Comparison of ENCODE assay signal across 10 cellular contexts in the genomic region with DNA sequence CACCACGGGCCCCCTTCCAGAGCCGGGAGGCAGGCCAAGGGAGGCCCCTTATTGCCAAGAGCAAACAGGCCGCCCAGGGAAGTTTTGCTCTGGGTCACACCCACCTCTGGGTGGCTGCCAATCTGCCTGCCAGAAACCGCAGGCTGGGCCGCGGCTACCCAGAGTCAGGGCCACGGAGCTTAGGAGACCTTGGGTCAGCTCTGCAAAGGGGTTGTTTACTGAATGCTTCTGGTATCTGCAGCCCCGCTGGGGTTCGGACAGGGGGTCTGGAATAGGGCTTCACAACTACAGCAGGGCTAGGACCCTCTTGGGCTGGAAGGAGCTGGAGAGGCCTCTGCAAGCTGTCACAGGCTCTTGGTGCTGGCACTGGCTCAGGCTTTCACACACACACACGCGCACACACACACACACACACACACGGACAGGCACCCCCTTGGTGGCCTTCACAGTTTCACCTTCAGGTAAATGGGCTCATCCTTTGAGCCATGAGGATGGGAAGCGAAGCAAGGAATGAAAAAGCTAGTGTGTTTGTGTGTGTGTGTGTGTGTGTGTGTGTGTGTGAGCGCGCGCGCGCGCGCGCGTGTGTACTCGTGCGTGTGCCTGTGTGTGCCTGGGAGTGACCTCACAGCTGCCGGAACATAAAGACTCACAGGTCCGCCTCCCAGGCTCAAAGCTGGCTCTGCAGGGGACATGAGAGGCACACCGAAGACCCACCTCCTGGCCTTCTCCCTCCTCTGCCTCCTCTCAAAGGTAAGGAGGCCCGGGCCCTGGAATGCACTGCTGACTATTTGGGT. TPM values are rescaled to one million over a fixed set of nuclear protein-coding genes. Genes with fewer than 3 reads are reported as not detected.
DNase-seq lines count a peak whose midpoint lies in the region; ATAC-seq, FAIRE-seq and TF ChIP-seq lines count a peak whose summit lies in the region.
"Had no signal": no experiment of that assay in that cellular context is flagged by ENCODE, and none has a peak within 500 bp of the region (broad histone marks: within the 10 kb centered on the region; RNA-seq: fewer than 3 reads in every experiment).

A gene with protein sequence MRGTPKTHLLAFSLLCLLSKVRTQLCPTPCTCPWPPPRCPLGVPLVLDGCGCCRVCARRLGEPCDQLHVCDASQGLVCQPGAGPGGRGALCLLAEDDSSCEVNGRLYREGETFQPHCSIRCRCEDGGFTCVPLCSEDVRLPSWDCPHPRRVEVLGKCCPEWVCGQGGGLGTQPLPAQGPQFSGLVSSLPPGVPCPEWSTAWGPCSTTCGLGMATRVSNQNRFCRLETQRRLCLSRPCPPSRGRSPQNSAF (plus strand): TSS at position 669 of the 794 bp plus-strand sequence. CDS start 22 bp downstream, at position 691.

- no peaks in the 10 kb centered on the region for H3K9me1 ChIP-seq in K562 (ENCODE audit: control insufficient read depth, insufficient read depth, low read length)

- intact Hi-C loops in K562 (cut with micrococcal nuclease), result no loop called here
- intact Hi-C loops in CD8-positive, alpha-beta T cell (cut with DNase I, micrococcal nuclease), result no loop called here

- DNase-seq in activated naive CD8-positive, alpha-beta T cell treated with anti-CD3 and anti-CD28 coated beads for 36 hours, result peak; percentile 12
- DNase-seq in activated naive CD8-positive, alpha-beta T cell treated with anti-CD3 and anti-CD28 coated beads, Interleukin-2, amount 50 U/mL, for 24 hours, result no peak
- peak; percentile 30 to 48 (median 44) for DNase-seq in K562 (ENCODE audit: extremely low read depth in 1 of 4, low spot score in 3 of 4)
- DNase-seq in upper lobe of left lung, result peak; percentile 88 to 91
- no peak for DNase-seq in CD8-positive, alpha-beta T cell
- DNase-seq in SHP77 (lab: John Stamatoyannopoulos, UW), result no peak
- DNase-seq: naive B cell had no signal

- H4K20me1 ChIP-seq in K562 (replicated peaks; ENCODE audit: control insufficient read depth, insufficient read depth, low read length), result peaks cover 8% of the 10 kb centered on the region; the same call in 1 of the 2 replicates

- peak within 1 kb of the TSS in 1 of 2 experiments; percentile 58; a peak in 2 of 4 replicates for H3K9ac ChIP-seq in K562 (ENCODE audit: insufficient read depth in 1 of 2, low read depth in 2 of 2, low read length in 2 of 2)

- H3K4me2 ChIP-seq in K562 (ENCODE audit: insufficient read depth, low read length), result no peak within 1 kb of the TSS

- H3K27ac Mint-ChIP-seq in activated naive CD8-positive, alpha-beta T cell treated with anti-CD3 and anti-CD28 coated beads for 36 hours, result no peak within 1 kb of the TSS
- no peak within 1 kb of the TSS for H3K27ac Mint-ChIP-seq in activated naive CD8-positive, alpha-beta T cell treated with anti-CD3 and anti-CD28 coated beads, Interleukin-2, amount 50 U/mL, for 24 hours
- no peak within 1 kb of the TSS for H3K27ac Mint-ChIP-seq in CD8-positive, alpha-beta T cell

- H3K27me3 ChIP-seq in K562 (ENCODE audit: control insufficient read depth in 2 of 2, insufficient read depth in 2 of 2, low read length in 2 of 2), result peaks cover 23 to 67% of the 10 kb centered on the region in 2 experiments
- no peaks in the 10 kb centered on the region for H3K27me3 ChIP-seq in layer of hippocampus (ENCODE audit: control insufficient read depth, insufficient read depth, low read length)
- no peaks in the 10 kb centered on the region for H3K27me3 ChIP-seq in upper lobe of left lung
- no peaks in the 10 kb centered on the region for H3K27me3 ChIP-seq in CD8-positive, alpha-beta T cell (ENCODE audit: insufficient read depth, low read length)

- H3K4me1 ChIP-seq in K562 (replicated peaks in 1 of 2; ENCODE audit: control insufficient read depth in 2 of 2, insufficient read depth in 2 of 2, low read length in 2 of 2) (peaks cover 0 to 17% of the 10 kb centered on the region in 2 experiments; a peak in 2 of 5 replicates), upper lobe of left lung (peaks cover 8 to 27% (median 19%) of the 10 kb centered on the region in 4 donors)
- no peaks in the 10 kb centered on the region for H3K4me1 ChIP-seq in CD8-positive, alpha-beta T cell (ENCODE audit: insufficient read depth, low read length)

- no peaks in the 10 kb centered on the region for H3K9me3 Mint-ChIP-seq in activated naive CD8-positive, alpha-beta T cell treated with anti-CD3 and anti-CD28 coated beads for 36 hours
- no peaks in the 10 kb centered on the region for H3K9me3 Mint-ChIP-seq in activated naive CD8-positive, alpha-beta T cell treated with anti-CD3 and anti-CD28 coated beads, Interleukin-2, amount 50 U/mL, for 24 hours
- no peaks in the 10 kb centered on the region for H3K9me3 Mint-ChIP-seq in CD8-positive, alpha-beta T cell

- H3K79me2 ChIP-seq in K562 (ENCODE audit: control insufficient read depth, insufficient read depth, low read length), result no peaks in the 10 kb centered on the region

- TF ChIP-seq POLR2A in K562 (conservative IDR thresholded peaks at IDR 0.05) (no peak), upper lobe of left lung (IDR thresholded peaks at IDR 0.05) (no peak)

- H3K9me3 ChIP-seq in K562 (replicated peaks; ENCODE audit: control insufficient read depth, insufficient read depth, low read depth, low read length) (no peaks in the 10 kb centered on the region), upper lobe of left lung (no peaks in the 10 kb centered on the region)
- H3K9me3 ChIP-seq in CD8-positive, alpha-beta T cell (ENCODE audit: low read length), result no peaks in the 10 kb centered on the region

- TF ChIP-seq CTCF in K562 (IDR thresholded peaks at IDR 0.05 in 2 of 3, conservative IDR thresholded peaks at IDR 0.05 in 1 of 3; ENCODE audit: insufficient read depth in 2 of 3, low read depth in 1 of 3, low read length in 3 of 3) (no peak), upper lobe of left lung (IDR thresholded peaks at IDR 0.05) (no peak)
- no peak for TF ChIP-seq CTCF in CD8-positive, alpha-beta T cell (IDR thresholded peaks at IDR 0.05)

- no peak within 1 kb of the TSS for H2AFZ ChIP-seq in K562 (ENCODE audit: low read depth, low read length)

- BruUV-seq in K562 (replicated peaks; lab: Mats Ljungman, UMichigan), result no TSS peak

- WGBS in K562 (ENCODE audit: insufficient coverage, low coverage, missing lambda C conversion rate), result 12% methylated on average over 16 of the region's 28 CpGs
- WGBS in upper lobe of left lung, 2 donors, result 47 to 64% methylated on average over 12 to 27 of the region's 28 CpGs

- TF ChIP-seq EP300 in K562 (IDR thresholded peaks at IDR 0.05; ENCODE audit: low read length) (no peak), upper lobe of left lung (IDR thresholded peaks at IDR 0.05) (no peak)

- H3K36me3 Mint-ChIP-seq in activated naive CD8-positive, alpha-beta T cell treated with anti-CD3 and anti-CD28 coated beads for 36 hours, result no peaks in the 10 kb centered on the region
- no peaks in the 10 kb centered on the region for H3K36me3 Mint-ChIP-seq in activated naive CD8-positive, alpha-beta T cell treated with anti-CD3 and anti-CD28 coated beads, Interleukin-2, amount 50 U/mL, for 24 hours (ENCODE audit: low read depth)
- H3K36me3 Mint-ChIP-seq in CD8-positive, alpha-beta T cell, result no peaks in the 10 kb centered on the region
- H3K36me3 Mint-ChIP-seq: naive B cell had no signal

- in situ Hi-C loops in K562 (cut with MboI), result no loop called here

- H3K27me3 Mint-ChIP-seq in activated naive CD8-positive, alpha-beta T cell treated with anti-CD3 and anti-CD28 coated beads for 36 hours, result no peaks in the 10 kb centered on the region
- peaks cover 2% of the 10 kb centered on the region for H3K27me3 Mint-ChIP-seq in activated naive CD8-positive, alpha-beta T cell treated with anti-CD3 and anti-CD28 coated beads, Interleukin-2, amount 50 U/mL, for 24 hours
- peaks cover 3% of the 10 kb centered on the region for H3K27me3 Mint-ChIP-seq in CD8-positive, alpha-beta T cell (ENCODE audit: low read depth)

- CTCF ChIA-PET in K562 (lab: Yijun Ruan, JAX; ENCODE audit: low intra/inter-chr PET ratio), result no interaction called here
- CTCF ChIA-PET in CD8-positive, alpha-beta T cell (lab: Charles Lee), result interaction anchor here (0.7 kb wide), 1 partner anchor 48 kb away, joined by 4 read pairs; no protein-coding TSS in a partner anchor

- no peak for FAIRE-seq in K562 (lab: Jason Lieb, UNC)

- no peak within 1 kb of the TSS for H3K4me3 ChIP-seq in K562
- peak within 1 kb of the TSS in 3 of 4 donors; percentile 12 to 35 (median 32) for H3K4me3 ChIP-seq in upper lobe of left lung
- no peak within 1 kb of the TSS for H3K4me3 ChIP-seq in CD8-positive, alpha-beta T cell (ENCODE audit: low read depth, low read length)

- no peak within 1 kb of the TSS for H3K4me3 Mint-ChIP-seq in activated naive CD8-positive, alpha-beta T cell treated with anti-CD3 and anti-CD28 coated beads for 36 hours
- H3K4me3 Mint-ChIP-seq in activated naive CD8-positive, alpha-beta T cell treated with anti-CD3 and anti-CD28 coated beads, Interleukin-2, amount 50 U/mL, for 24 hours, result no peak within 1 kb of the TSS
- H3K4me3 Mint-ChIP-seq in CD8-positive, alpha-beta T cell, result no peak within 1 kb of the TSS
- H3K4me3 Mint-ChIP-seq: naive B cell had no signal

- H3K4me1 Mint-ChIP-seq in activated naive CD8-positive, alpha-beta T cell treated with anti-CD3 and anti-CD28 coated beads for 36 hours, result no peaks in the 10 kb centered on the region
- no peaks in the 10 kb centered on the region for H3K4me1 Mint-ChIP-seq in activated naive CD8-positive, alpha-beta T cell treated with anti-CD3 and anti-CD28 coated beads, Interleukin-2, amount 50 U/mL, for 24 hours
- no peaks in the 10 kb centered on the region for H3K4me1 Mint-ChIP-seq in CD8-positive, alpha-beta T cell (ENCODE audit: low read depth)
- H3K4me1 Mint-ChIP-seq: naive B cell had no signal

- ATAC-seq in activated naive CD8-positive, alpha-beta T cell treated with anti-CD3 and anti-CD28 coated beads, Interleukin-2, amount 50 U/mL, for 24 hours, result no peak
- ATAC-seq in K562 (peak; percentile 75), upper lobe of left lung (ENCODE audit: low FRiP score in 2 of 2) (peak; percentile 85 to 91), HG02885 (IDR thresholded peaks at IDR 0.05; ENCODE audit: poor library complexity, unreplicated experiment) (no peak)
- ATAC-seq in CD8-positive, alpha-beta T cell, result no peak

- H3K27ac ChIP-seq in K562 (ENCODE audit: extremely low read depth, low read depth, low read length) (no peak within 1 kb of the TSS), layer of hippocampus (ENCODE audit: low read depth, low read length) (peak within 1 kb of the TSS; percentile 62), upper lobe of left lung (peak within 1 kb of the TSS; percentile 78 to 84 (median 80))
- H3K27ac ChIP-seq in CD8-positive, alpha-beta T cell (ENCODE audit: low read depth, low read length), result no peak within 1 kb of the TSS
- H3K27ac ChIP-seq: C4-2B had no signal

- H3K36me3 ChIP-seq in K562 (ENCODE audit: control insufficient read depth, insufficient read depth, low read length), result no peaks in the 10 kb centered on the region
- no peaks in the 10 kb centered on the region for H3K36me3 ChIP-seq in upper lobe of left lung
- no peaks in the 10 kb centered on the region for H3K36me3 ChIP-seq in CD8-positive, alpha-beta T cell (ENCODE audit: insufficient read depth, low read length)

- TF ChIP-seq RAD21 in K562 (CRISPR knock-in tag; conservative IDR thresholded peaks at IDR 0.05 in 1 of 2, IDR thresholded peaks at IDR 0.05 in 1 of 2), result no peak

- POLR2A ChIA-PET in K562 (lab: Yijun Ruan, JAX), result interaction anchor here (0.6 kb wide), 1 partner anchor 356 kb away, joined by 3 read pairs; no protein-coding TSS in a partner anchor
- POLR2A ChIA-PET in CD8-positive, alpha-beta T cell (lab: Charles Lee), result no interaction called here

RNA-seq across cellular contexts. Expression of the gene that starts here (rescaled TPM):
- not detected for total RNA-seq in activated naive CD8-positive, alpha-beta T cell treated with anti-CD3 and anti-CD28 coated beads for 36 hours
- total RNA-seq in K562 (2011; cell fraction: chromatin; rRNA removed; ENCODE audit: low replicate concordance), result not detected in 2 replicates
- not detected in 2 replicates for total RNA-seq in K562 (2011; cell fraction: nucleolus; rRNA removed)
- not detected in 2 replicates for total RNA-seq in K562 (2011; cell fraction: nucleoplasm; rRNA removed)
- total RNA-seq in K562 (2014; rRNA removed) (not detected in 2 replicates), K562 (2014; rRNA removed; fragmentation: Illumina TruSeq; extraction: Trizol) (not detected in 2 replicates), K562 (2015; rRNA removed; fragmentation: Illumina TruSeq; extraction: Trizol) (not detected in 2 replicates), K562 (2021) (not detected in 2 replicates), upper lobe of left lung (100 to 1,000 TPM in 3 of 6 donors, 10 to 100 TPM in 3; 44.9 to 168 (median 122) TPM)
- polyA plus RNA-seq in K562 (2011; rRNA removed) (not detected in 2 replicates), K562 (2014; fragmentation: Illumina TruSeq; extraction: Trizol) (not detected in 2 replicates), K562 (2014; fragmentation: Nextera tagmentation; extraction: Ambion mirVana) (not detected), K562 (2014; rRNA removed) (not detected in 2 replicates)
- polyA plus RNA-seq in K562 (2011; cell fraction: cytosol; rRNA removed), result not detected in 2 replicates
- polyA plus RNA-seq in K562 (2011; cell fraction: nucleus; rRNA removed), result not detected in 2 replicates
- 0.07 TPM in 1 of 2 replicates, not detected in the other for polyA plus RNA-seq in K562 (2012)
- not detected in 2 replicates for polyA minus RNA-seq in K562 (2011; rRNA and poly(A)+ RNA removed)
- polyA minus RNA-seq in K562 (2011; cell fraction: cytosol; rRNA and poly(A)+ RNA removed), result 2.9 and 3.7 TPM in 2 replicates
- 0.56 and 0.81 TPM in 2 replicates for polyA minus RNA-seq in K562 (2011; cell fraction: nucleus; rRNA and poly(A)+ RNA removed)
- total RNA-seq in CD8-positive, alpha-beta T cell, result not detected

Comparison
In these comparisons a context has a peak if more than half of its experiments do, and no peak if none do; other contexts are left out.
1. RNA of the gene that starts here (total RNA-seq): 44.9 to 168 TPM in upper lobe of left lung; not detected in activated naive CD8-positive, alpha-beta T cell treated with anti-CD3 and anti-CD28 coated beads for 36 hours, not detected in K562 and not detected in CD8-positive, alpha-beta T cell; every median in the first group is over 10 times any median in the second.
2. Peak in DNase-seq in activated naive CD8-positive, alpha-beta T cell treated with anti-CD3 and anti-CD28 coated beads for 36 hours; RNA of the gene not detected or under 1 TPM.
3. DNase-seq: peak in K562 (4 of 4) and upper lobe of left lung (2 of 2); none in activated naive CD8-positive, alpha-beta T cell treated with anti-CD3 and anti-CD28 coated beads, Interleukin-2, amount 50 U/mL, for 24 hours (single experiment), CD8-positive, alpha-beta T cell (0 of 7) and SHP77 (0 of 2).
4. ATAC-seq: peak in K562 (single experiment) and upper lobe of left lung (2 of 2); none in activated naive CD8-positive, alpha-beta T cell treated with anti-CD3 and anti-CD28 coated beads, Interleukin-2, amount 50 U/mL, for 24 hours (single experiment), CD8-positive, alpha-beta T cell (single experiment) and HG02885 (single experiment).
5. H3K27ac ChIP-seq: peak in layer of hippocampus (single experiment) and upper lobe of left lung (4 of 4); none in K562 (single experiment) and CD8-positive, alpha-beta T cell (single experiment).
6. H3K4me3 ChIP-seq: peak in upper lobe of left lung (3 of 4); none in K562 (single experiment) and CD8-positive, alpha-beta T cell (single experiment).